In genomic region chr11:45918331-45918941, GRCh38 we compare ENCODE assay signal across 8 cellular contexts. TPM values are rescaled to one million over a fixed set of nuclear protein-coding genes. Genes with fewer than 3 reads are reported as not detected.
DNase-seq lines count a peak whose midpoint lies in the region; ATAC-seq and TF ChIP-seq lines count a peak whose summit lies in the region.

No MANE protein-coding gene starts in this region.

- DNase-seq in DMS114 treated with DMSO at 0.1 percent for 48 hours (lab: John Stamatoyannopoulos, UW; ENCODE audit: unreplicated experiment) = peak; percentile 76
- DNase-seq in LoVo (ENCODE audit: low spot score) = peak; percentile 87
- DNase-seq in RWPE2 (ENCODE audit: low spot score) = peak; percentile 79
- peak; percentile 41 for DNase-seq in activated gamma-delta T cell treated with anti-CD3 and anti-CD28 coated beads, Interleukin-2, amount 50 U/mL, for 16 hours (ENCODE audit: low read depth)
- DNase-seq in foreskin melanocyte = peak; percentile 59
- peak; percentile 73 for DNase-seq in neural crest cell (ENCODE audit: low read depth, low spot score)
- peak; percentile 33 for DNase-seq in thoracic aorta (ENCODE audit: low spot score)

- H3K27me3 Mint-ChIP-seq in neural crest cell (ENCODE audit: low read depth) = peaks cover 33% of the 10 kb centered on the region

- H3K9me3 Mint-ChIP-seq in neural crest cell = no peaks in the 10 kb centered on the region

- H3K4me3 ChIP-seq in RWPE2 (ENCODE audit: severe bottlenecking) (peak overlapping the region; percentile 88), thoracic aorta (peak overlapping the region; percentile 86)

- TF ChIP-seq CTCF in RWPE2 (IDR thresholded peaks at IDR 0.05; ENCODE audit: poor library complexity, severe bottlenecking) (no peak), neural crest cell (conservative IDR thresholded peaks at IDR 0.05) (no peak), thoracic aorta (IDR thresholded peaks at IDR 0.05) (no peak)

- ATAC-seq in GM21723 (IDR thresholded peaks at IDR 0.05; ENCODE audit: unreplicated experiment) = peak; percentile 37
- ATAC-seq in RWPE2 (ENCODE audit: low read depth) = peak; percentile 64
- ATAC-seq in thoracic aorta (ENCODE audit: insufficient number of reproducible peaks, low FRiP score, low read depth) = no peak

- H3K36me3 Mint-ChIP-seq in neural crest cell (ENCODE audit: low read depth) = no peaks in the 10 kb centered on the region

- peaks cover 24% of the 10 kb centered on the region for H3K4me1 Mint-ChIP-seq in neural crest cell

- no peaks in the 10 kb centered on the region for H3K27me3 ChIP-seq in RWPE2 (ENCODE audit: insufficient read depth, poor library complexity, severe bottlenecking)
- H3K27me3 ChIP-seq in thoracic aorta (replicated peaks; ENCODE audit: insufficient read depth) = peaks cover 6% of the 10 kb centered on the region

- H3K36me3 ChIP-seq in RWPE2 (ENCODE audit: low read depth) (peaks cover 25% of the 10 kb centered on the region), thoracic aorta (peaks cover 23% of the 10 kb centered on the region)

- H3K27ac ChIP-seq in RWPE2 (ENCODE audit: poor library complexity, severe bottlenecking) = peak overlapping the region; percentile 66
- H3K27ac ChIP-seq in thoracic aorta = peak overlapping the region; percentile 86 to 89

- peak overlapping the region; percentile 96 for H3K4me3 Mint-ChIP-seq in neural crest cell

- H3K4me1 ChIP-seq in RWPE2 (ENCODE audit: insufficient read depth, poor library complexity, severe bottlenecking) (peaks cover 3% of the 10 kb centered on the region), thoracic aorta (ENCODE audit: control insufficient read depth in 1 of 2, low read depth in 2 of 2) (peaks cover 14 to 32% of the 10 kb centered on the region in 2 donors)

- H3K27ac Mint-ChIP-seq in neural crest cell (ENCODE audit: unreplicated experiment) = peak overlapping the region; percentile 96

- H3K9me3 ChIP-seq in RWPE2 (ENCODE audit: severe bottlenecking) = no peaks in the 10 kb centered on the region
- no peaks in the 10 kb centered on the region for H3K9me3 ChIP-seq in thoracic aorta

RNA-seq across cellular contexts. Expression of gene PEX16, which starts 0.8 kb away (rescaled TPM):
- 27.6 and 29.6 TPM in 2 replicates for total RNA-seq in neural crest cell
- 10 to 100 TPM; 12.1 to 19.8 TPM for total RNA-seq in thoracic aorta

RNA-seq across cellular contexts. Expression of gene LARGE2, which starts 4.0 kb away (rescaled TPM):
- total RNA-seq in neural crest cell (0.48 TPM in 1 of 2 replicates, not detected in the other), thoracic aorta (1 to 10 TPM in 1 of 2 donors, not detected in 1; 3.1 TPM)

RNA-seq across cellular contexts. Expression of gene FREY1, which starts 11.4 kb away (rescaled TPM):
- total RNA-seq in neural crest cell = 2.5 and 3.3 TPM in 2 replicates
- total RNA-seq in thoracic aorta = 1 to 10 TPM in 1 of 2 donors, not detected in 1; 9.0 TPM

RNA-seq across cellular contexts. Expression of gene MAPK8IP1, which starts 33.0 kb away (rescaled TPM):
- total RNA-seq in neural crest cell (36.6 and 38.7 TPM in 2 replicates), thoracic aorta (10 to 100 TPM in 1 of 2 donors, 1 to 10 TPM in 1; 9.5 to 10.4 TPM)

Comparison
In these comparisons a context has a peak if more than half of its experiments do, and no peak if none do; other contexts are left out.
1. DNase-seq: peak in every context shown above with its lines; median percentile 87 in LoVo; 79 in RWPE2; 76 in DMS114 treated with DMSO at 0.1 percent for 48 hours; 73 in neural crest cell; 59 in foreskin melanocyte; 41 in activated gamma-delta T cell treated with anti-CD3 and anti-CD28 coated beads, Interleukin-2, amount 50 U/mL, for 16 hours; 33 in thoracic aorta.